8 cellular contexts compared by ENCODE assay signal in the genomic region with DNA sequence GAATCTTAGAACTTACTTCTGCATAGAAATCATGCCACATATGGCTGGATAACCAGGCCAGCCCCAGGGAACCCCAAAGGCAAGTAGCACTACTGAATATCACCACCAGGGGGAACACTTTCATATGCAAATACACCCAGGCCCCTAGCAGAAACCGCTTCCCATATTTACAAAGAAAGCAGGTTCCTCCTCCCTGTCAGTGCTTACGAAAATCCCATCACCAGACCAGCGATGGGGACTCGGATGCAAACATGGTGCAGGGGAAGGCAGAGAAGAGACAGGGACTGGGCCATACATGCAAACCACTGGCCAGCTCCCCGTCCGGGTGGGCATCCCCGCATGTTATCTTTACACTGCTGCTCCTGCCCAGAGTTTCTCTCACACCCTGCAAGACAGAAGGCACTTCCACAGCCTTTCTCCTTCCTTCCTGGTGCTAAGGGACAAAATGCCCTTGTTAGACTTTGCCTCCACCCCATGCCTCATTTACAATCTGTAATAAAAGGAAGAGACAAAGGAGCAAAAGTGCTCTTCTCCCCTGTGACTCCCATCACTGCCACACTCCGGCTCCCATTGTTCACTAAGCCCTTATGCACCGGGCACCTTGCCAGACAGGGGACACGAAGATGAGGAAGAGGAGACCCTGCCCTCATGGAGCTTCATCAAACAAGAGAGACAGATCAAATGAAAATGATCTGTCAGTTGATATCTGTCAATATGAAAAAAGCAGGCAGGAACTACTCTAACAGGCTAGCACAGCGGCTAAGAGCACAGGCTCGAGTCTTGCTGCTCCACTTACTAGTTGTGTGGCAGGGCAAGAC.
DNase-seq lines count a peak whose midpoint lies in the region; ATAC-seq and TF ChIP-seq lines count a peak whose summit lies in the region.

No MANE protein-coding gene starts in this region.

- DNase-seq in NCI-H446 (lab: John Stamatoyannopoulos, UW) = peak; percentile 63 to 84
- DNase-seq in activated CD4-positive, CD25-positive, alpha-beta regulatory T cell treated with anti-CD3 and anti-CD28 coated beads, Interleukin-2, amount 50 U/mL, for 72 hours = peak; percentile 54
- DNase-seq in chondrocyte (ENCODE audit: low spot score) = no peak
- peak; percentile 61 for DNase-seq in left lobe of liver (ENCODE audit: low spot score)
- peak in 2 of 3 donors; percentile 18 to 20 for DNase-seq in stimulated activated CD4-positive, alpha-beta T cell treated with anti-CD3 and anti-CD28 coated beads, TNF-alpha, amount 100 ng/mL, for 1 hour (ENCODE audit: low read depth in 3 of 3, low spot score in 1 of 3)

- H3K36me3 Mint-ChIP-seq in chondrocyte (ENCODE audit: low read depth) = peaks cover 23% of the 10 kb centered on the region

- H3K4me3 Mint-ChIP-seq in chondrocyte (ENCODE audit: unreplicated experiment) = no peak overlapping the region

- ATAC-seq in GM19025 (IDR thresholded peaks at IDR 0.05; ENCODE audit: low read depth, unreplicated experiment) = peak; percentile 74
- ATAC-seq in HG03139 (IDR thresholded peaks at IDR 0.05; ENCODE audit: unreplicated experiment) = peak; percentile 95
- peak; percentile 99 for ATAC-seq in left lobe of liver

- H3K27me3 Mint-ChIP-seq in chondrocyte (ENCODE audit: low read depth) = no peaks in the 10 kb centered on the region

- peak; percentile 95 for TF ChIP-seq CTCF in C4-2B (conservative IDR thresholded peaks at IDR 0.05)
- TF ChIP-seq CTCF in chondrocyte (IDR thresholded peaks at IDR 0.05) = peak; percentile 95

- H3K4me1 Mint-ChIP-seq in chondrocyte (ENCODE audit: low read depth) = no peaks in the 10 kb centered on the region

- peak overlapping the region; percentile 5 for H3K27ac Mint-ChIP-seq in chondrocyte (ENCODE audit: unreplicated experiment)

- no peak overlapping the region for H3K27ac ChIP-seq in C4-2B

- no peaks in the 10 kb centered on the region for H3K9me3 Mint-ChIP-seq in chondrocyte (ENCODE audit: low read depth)
